ENCODE assay signal across 8 cellular contexts in the genomic region with DNA sequence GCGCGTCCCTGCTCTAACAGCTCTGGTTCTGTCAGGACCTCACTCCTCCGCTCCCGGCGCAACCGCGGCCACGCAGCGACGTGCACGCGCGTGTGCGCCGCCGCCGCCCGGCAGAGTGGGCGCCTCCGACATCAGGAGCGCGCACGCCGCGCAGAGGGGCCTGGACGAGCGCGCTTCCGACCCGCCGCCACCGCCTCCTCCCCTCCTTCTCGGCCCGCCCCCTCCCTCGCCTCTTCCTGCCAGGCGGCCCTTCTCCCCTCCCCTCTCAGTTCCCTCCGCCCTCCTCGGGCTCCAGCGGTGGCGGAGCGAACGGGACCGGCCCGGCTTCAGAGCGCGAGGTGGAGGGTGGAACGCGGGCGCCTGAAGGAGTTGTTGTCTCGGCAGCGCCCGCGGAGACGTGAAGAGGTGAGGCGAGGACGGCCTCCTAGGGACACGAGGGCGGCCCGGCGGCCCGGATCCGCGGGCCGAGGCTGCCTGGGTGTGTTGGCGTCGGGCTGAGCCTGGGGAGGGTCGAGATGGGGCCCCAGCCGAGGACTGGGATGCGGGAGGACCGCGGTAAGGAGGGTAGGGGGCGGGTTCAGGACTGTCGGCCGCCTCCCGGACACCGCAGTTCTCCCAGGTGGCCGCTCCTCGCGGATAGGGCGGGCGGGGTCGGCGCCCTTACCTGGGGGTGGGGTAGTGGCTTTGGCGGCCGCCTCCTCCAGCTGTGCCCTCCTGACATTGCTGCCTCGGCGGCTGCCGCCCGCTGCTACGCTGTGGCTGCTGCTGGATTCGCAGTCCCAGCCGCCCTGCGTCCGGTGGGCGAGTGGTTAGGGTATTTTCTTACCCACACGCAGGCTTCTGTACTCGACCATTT. TPM values are rescaled to one million over a fixed set of nuclear protein-coding genes. Genes with fewer than 3 reads are reported as not detected.
A peak's percentile ranks its signal among the peaks of the same experiment; 100 is the strongest.
DNase-seq lines count a peak whose midpoint lies in the region; ATAC-seq and TF ChIP-seq lines count a peak whose summit lies in the region.

A gene (plus strand): TSS at position 268 of the 856 bp plus-strand sequence.

- CTCF ChIA-PET in activated naive CD4-positive, alpha-beta T cell treated with anti-CD3 and anti-CD28 coated beads, Interleukin-2, amount 10 ng/mL, durations not matched to agents 7 days and 5 days (lab: Charles Lee): no interaction called here

- peak within 1 kb of the TSS; percentile 86 for H3K9ac ChIP-seq in SK-N-MC (ENCODE audit: insufficient read length)

- no peaks in the 10 kb centered on the region for H3K36me3 ChIP-seq in SK-N-MC (ENCODE audit: insufficient read depth, low read length)
- H3K36me3 ChIP-seq in gastroesophageal sphincter: no peaks in the 10 kb centered on the region
- no peaks in the 10 kb centered on the region for H3K36me3 ChIP-seq in neutrophil

- H3K4me1 Mint-ChIP-seq in HFFc6 (ENCODE audit: low read depth): peaks cover 21% of the 10 kb centered on the region
- peaks cover 56% of the 10 kb centered on the region for H3K4me1 Mint-ChIP-seq in activated naive CD4-positive, alpha-beta T cell treated with anti-CD3 and anti-CD28 coated beads, Interleukin-2, amount 10 ng/mL, durations not matched to agents 7 days and 5 days

- TF ChIP-seq POLR2A in NB4 (IDR thresholded peaks at IDR 0.05; ENCODE audit: extremely low read depth, insufficient read length): peak; percentile 72
- peak; percentile 85 to 89 for TF ChIP-seq POLR2A in gastroesophageal sphincter (IDR thresholded peaks at IDR 0.05)

- H3K27me3 Mint-ChIP-seq in HFFc6 (ENCODE audit: insufficient read depth): no peaks in the 10 kb centered on the region; the same call in 1 of the 2 replicates
- H3K27me3 Mint-ChIP-seq in activated naive CD4-positive, alpha-beta T cell treated with anti-CD3 and anti-CD28 coated beads, Interleukin-2, amount 10 ng/mL, durations not matched to agents 7 days and 5 days: no peaks in the 10 kb centered on the region

- TF ChIP-seq CTCF in HFFc6 (IDR thresholded peaks at IDR 0.05) (no peak), NB4 (IDR thresholded peaks at IDR 0.05; ENCODE audit: low read depth, low read length) (no peak), gastroesophageal sphincter (IDR thresholded peaks at IDR 0.05) (no peak), neutrophil (IDR thresholded peaks at IDR 0.05) (peak; percentile 24), subcutaneous adipose tissue (IDR thresholded peaks at IDR 0.05; ENCODE audit: low read depth) (no peak)

- H3K27ac Mint-ChIP-seq in HFFc6: peak within 1 kb of the TSS; percentile 92
- H3K27ac Mint-ChIP-seq in activated naive CD4-positive, alpha-beta T cell treated with anti-CD3 and anti-CD28 coated beads, Interleukin-2, amount 10 ng/mL, durations not matched to agents 7 days and 5 days: peak within 1 kb of the TSS; percentile 96

- H3K4me3 ChIP-seq in NB4 (ENCODE audit: low read depth, low read length) (peak within 1 kb of the TSS; percentile 90), SK-N-MC (peak within 1 kb of the TSS; percentile 93), gastroesophageal sphincter (peak within 1 kb of the TSS; percentile 82 to 97), neutrophil (ENCODE audit: low read depth in 1 of 2, low read length in 1 of 2) (peak within 1 kb of the TSS; percentile 81 to 98)

- H3K27ac ChIP-seq in SK-N-MC (peak within 1 kb of the TSS; percentile 63; the same call in 1 of the 2 replicates), gastroesophageal sphincter (peak within 1 kb of the TSS; percentile 92 to 97 (median 96)), neutrophil (peak within 1 kb of the TSS; percentile 85)

- H3K27me3 ChIP-seq in gastroesophageal sphincter (no peaks in the 10 kb centered on the region), neutrophil (no peaks in the 10 kb centered on the region)

- H3K36me3 Mint-ChIP-seq in HFFc6 (ENCODE audit: low read depth): peaks cover 4% of the 10 kb centered on the region; the same call in 1 of the 2 replicates
- H3K36me3 Mint-ChIP-seq in activated naive CD4-positive, alpha-beta T cell treated with anti-CD3 and anti-CD28 coated beads, Interleukin-2, amount 10 ng/mL, durations not matched to agents 7 days and 5 days: peaks cover 4% of the 10 kb centered on the region

- TF ChIP-seq EP300 in gastroesophageal sphincter (IDR thresholded peaks at IDR 0.05): no peak

- H3K9me3 Mint-ChIP-seq in HFFc6: no peaks in the 10 kb centered on the region
- H3K9me3 Mint-ChIP-seq in activated naive CD4-positive, alpha-beta T cell treated with anti-CD3 and anti-CD28 coated beads, Interleukin-2, amount 10 ng/mL, durations not matched to agents 7 days and 5 days: no peaks in the 10 kb centered on the region

- DNase-seq in GM04503 (ENCODE audit: low read depth) (peak; percentile 53), HFFc6 (peak; percentile 86), NB4 (ENCODE audit: low read depth) (peak; percentile 96), SK-N-MC (ENCODE audit: low read depth, low spot score) (no peak)
- DNase-seq in activated naive CD4-positive, alpha-beta T cell treated with anti-CD3 and anti-CD28 coated beads, Interleukin-2, amount 10 ng/mL, durations not matched to agents 7 days and 5 days: peak; percentile 97

- H3K4me1 ChIP-seq in gastroesophageal sphincter (peaks cover 0 to 33% (median 4%) of the 10 kb centered on the region in 3 donors), neutrophil (ENCODE audit: control insufficient read depth in 1 of 2, insufficient read depth in 1 of 2, low read depth in 1 of 2, low read length in 1 of 2) (peaks cover 16 to 19% of the 10 kb centered on the region in 2 experiments)

- ATAC-seq in gastroesophageal sphincter: peak; percentile 96

- H3K9me3 ChIP-seq in SK-N-MC (ENCODE audit: low read depth, low read length) (no peaks in the 10 kb centered on the region), gastroesophageal sphincter (no peaks in the 10 kb centered on the region), neutrophil (no peaks in the 10 kb centered on the region)

- H3K4me3 Mint-ChIP-seq in HFFc6: peak within 1 kb of the TSS; percentile 100
- peak within 1 kb of the TSS; percentile 89 for H3K4me3 Mint-ChIP-seq in activated naive CD4-positive, alpha-beta T cell treated with anti-CD3 and anti-CD28 coated beads, Interleukin-2, amount 10 ng/mL, durations not matched to agents 7 days and 5 days

- WGBS in gastroesophageal sphincter (ENCODE audit: low coverage in 1 of 2), 2 donors: 0% methylated on average over 1 of the region's 97 CpGs; no CpG with 5 or more reads in 1 of the 2 donors

RNA-seq across cellular contexts. Expression of the gene that starts here (rescaled TPM):
- 10 to 100 TPM; 14.5 to 16.9 (median 16.0) TPM for total RNA-seq in HFFc6 (2021; fragmentation: NEBNext Ultra II Directional; extraction: Animal tissue kit (Norgen Biotek cat#: 25700))
- total RNA-seq in gastroesophageal sphincter (100 to 1,000 TPM in 1 of 4 donors, 10 to 100 TPM in 3; 31.2 to 115 (median 62.5) TPM), subcutaneous adipose tissue (10 to 100 TPM; 39.9 to 77.4 (median 48.7) TPM)
